ENCODE assay signal across 10 cellular contexts in the genomic region with DNA sequence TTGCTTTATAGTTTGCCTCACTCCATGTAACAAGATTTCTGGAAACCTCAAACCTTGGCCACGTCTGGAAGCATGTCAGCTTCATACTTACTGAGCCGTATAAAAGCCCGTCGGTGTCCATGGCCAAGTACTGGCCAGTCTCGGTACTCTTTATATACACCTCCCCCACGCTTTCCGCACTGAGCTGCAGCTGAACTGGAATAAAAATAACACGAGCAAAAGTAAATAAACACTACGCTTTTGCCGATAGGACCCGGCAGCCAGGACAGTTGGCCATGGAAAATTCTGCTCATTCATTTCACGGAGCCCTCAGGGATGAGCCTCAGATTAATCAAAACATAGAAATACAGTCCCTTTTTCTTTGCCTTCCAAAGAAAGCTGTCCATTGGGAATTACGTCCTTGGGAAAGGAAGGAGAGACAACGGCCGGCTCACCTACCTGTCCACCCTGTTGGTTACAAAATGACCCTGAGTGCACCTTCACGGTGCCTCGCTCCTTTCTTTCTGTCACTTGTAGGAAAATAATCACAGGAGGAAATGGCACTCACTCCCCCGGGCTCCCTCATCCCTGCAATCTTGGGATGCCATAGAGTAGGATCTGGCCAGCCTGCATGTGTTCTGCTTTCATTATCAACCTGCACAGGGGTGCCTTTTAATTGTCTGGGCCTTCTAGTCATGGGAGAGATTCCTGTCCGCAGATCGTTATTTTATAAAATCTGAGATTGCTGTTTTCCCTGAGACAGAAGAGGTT.
DNase-seq lines count a peak whose midpoint lies in the region; ATAC-seq and TF ChIP-seq lines count a peak whose summit lies in the region.
"Had no signal": no experiment of that assay in that cellular context is flagged by ENCODE, and none has a peak within 500 bp of the region (broad histone marks: within the 10 kb centered on the region; RNA-seq: fewer than 3 reads in every experiment).

No MANE protein-coding gene starts in this region.

- H3K4me3 Mint-ChIP-seq in progenitor cell of endocrine pancreas (ENCODE audit: low read depth) = no peak overlapping the region
- H3K4me3 Mint-ChIP-seq: activated naive CD4-positive, alpha-beta T cell treated with anti-CD3 and anti-CD28 coated beads, Interleukin-2, amount 10 ng/mL, durations not matched to agents 7 days and 5 days had no signal

- H3K4me1 ChIP-seq in IMR-90 (ENCODE audit: control insufficient read depth, insufficient read depth, low read length) (peaks cover 20% of the 10 kb centered on the region), suprapubic skin (peaks cover 10% of the 10 kb centered on the region)

- TF ChIP-seq RAD21 in IMR-90 (IDR thresholded peaks at IDR 0.05; ENCODE audit: low read length) = peak; percentile 20

- peak; percentile 92 for ATAC-seq in IMR-90 (ENCODE audit: low read depth)
- peak; percentile 35 for ATAC-seq in left colon

- in situ Hi-C loops in IMR-90 (cut with MboI; ENCODE audit: low sequenced_read_pairs) = loop anchor here (10.0 kb wide), 1 partner anchor 274 kb away; no protein-coding TSS in a partner anchor

- H2AK9ac ChIP-seq in IMR-90 (replicated peaks; ENCODE audit: low read depth, low read length, poor library complexity) = peak overlapping the region; percentile 39

- H3K27me3 Mint-ChIP-seq in progenitor cell of endocrine pancreas = no peaks in the 10 kb centered on the region

- H3K9me3 ChIP-seq in IMR-90 (ENCODE audit: control insufficient read depth, insufficient read depth, low read length) (no peaks in the 10 kb centered on the region), suprapubic skin (no peaks in the 10 kb centered on the region)

- H2BK5ac ChIP-seq in IMR-90 (ENCODE audit: low read depth, low read length, poor library complexity, severe bottlenecking) = peak overlapping the region; percentile 77

- peak overlapping the region; percentile 44; the same call in 1 of the 2 replicates for H3K56ac ChIP-seq in IMR-90 (ENCODE audit: extremely low read depth, insufficient read depth, low read length)

- BruUV-seq in IMR-90 (replicated peaks; lab: Mats Ljungman, UMichigan) = no TSS peak

- H3K9me3 Mint-ChIP-seq in progenitor cell of endocrine pancreas (ENCODE audit: low read depth) = no peaks in the 10 kb centered on the region
- H3K9me3 Mint-ChIP-seq: activated naive CD4-positive, alpha-beta T cell treated with anti-CD3 and anti-CD28 coated beads, Interleukin-2, amount 10 ng/mL, durations not matched to agents 7 days and 5 days had no signal

- no peaks in the 10 kb centered on the region for H3K36me3 ChIP-seq in IMR-90 (ENCODE audit: control insufficient read depth, insufficient read depth, low read length)
- no peaks in the 10 kb centered on the region for H3K36me3 ChIP-seq in suprapubic skin

- H3K14ac ChIP-seq in IMR-90 (replicated peaks; ENCODE audit: low read depth, low read length) = peak overlapping the region; percentile 73

- peak overlapping the region; percentile 52; the same call in 1 of the 3 replicates for H2BK15ac ChIP-seq in IMR-90 (ENCODE audit: low read depth, low read length)

- POLR2A ChIA-PET in IMR-90 (lab: Charles Lee; ENCODE audit: unreplicated experiment) = interaction anchor here (0.6 kb wide), 1 partner anchor 243 kb away, joined by 3 read pairs; no protein-coding TSS in a partner anchor

- H3K9me1 ChIP-seq in IMR-90 (ENCODE audit: insufficient read depth, low read length) = peaks cover 19% of the 10 kb centered on the region

- H3K23ac ChIP-seq in IMR-90 (ENCODE audit: low read depth, low read length) = peak overlapping the region; percentile 71; the same call in 1 of the 2 replicates

- peak overlapping the region; percentile 90 for H3K4me2 ChIP-seq in IMR-90 (ENCODE audit: low read depth, low read length)

- no peak for TF ChIP-seq EP300 in suprapubic skin (IDR thresholded peaks at IDR 0.05)

- DNase-seq in IMR-90 (peak; percentile 91), brain pericyte (ENCODE audit: low read depth, low spot score) (peak; percentile 47), left colon (peak; percentile 24 to 28), suprapubic skin (ENCODE audit: low spot score in 2 of 2) (no peak), progenitor cell of endocrine pancreas (ENCODE audit: low spot score, unreplicated experiment) (no peak), SK-N-DZ (ENCODE audit: low spot score) (no peak)
- no peak for DNase-seq in stimulated activated naive CD4-positive, alpha-beta T cell (lab: John Stamatoyannopoulos, UW)
- no peak for DNase-seq in stimulated activated CD4-positive, alpha-beta T cell treated with anti-CD3 and anti-CD28 coated beads, Interleukin-1b, Interleukin-23, amount 100 ng/mL, for 48 hours
- DNase-seq: activated naive CD4-positive, alpha-beta T cell treated with anti-CD3 and anti-CD28 coated beads, Interleukin-2, amount 10 ng/mL, durations not matched to agents 7 days and 5 days; SIG-M5 had no signal

- peak overlapping the region; percentile 14; the same call in 1 of the 2 replicates for H3K4me3 ChIP-seq in IMR-90 (ENCODE audit: insufficient read depth, low read depth, low read length)
- H3K4me3 ChIP-seq in suprapubic skin = peak overlapping the region; percentile 19

- peak overlapping the region in 1 of 2 experiments; percentile 54; a peak in 2 of 4 replicates for H4K8ac ChIP-seq in IMR-90 (ENCODE audit: low read depth in 2 of 2, low read length in 2 of 2)

- peak overlapping the region; percentile 93 for H2BK120ac ChIP-seq in IMR-90 (ENCODE audit: low read depth, low read length)

- intact Hi-C loops in IMR-90 (cut with micrococcal nuclease) = no loop called here
- intact Hi-C loops in left colon (cut with DNase I, micrococcal nuclease) = no loop called here

- peaks cover 7% of the 10 kb centered on the region for H3K4me1 Mint-ChIP-seq in progenitor cell of endocrine pancreas (ENCODE audit: low read depth)
- H3K4me1 Mint-ChIP-seq: activated naive CD4-positive, alpha-beta T cell treated with anti-CD3 and anti-CD28 coated beads, Interleukin-2, amount 10 ng/mL, durations not matched to agents 7 days and 5 days had no signal

- H4K5ac ChIP-seq in IMR-90 (ENCODE audit: low read depth, low read length) = no peak overlapping the region

- CTCF ChIA-PET in IMR-90 (lab: Yijun Ruan, JAX) = interaction anchor here (2.7 kb wide), 1 partner anchor 55 kb away, joined by 10 read pairs; no protein-coding TSS in a partner anchor

- H2AK5ac ChIP-seq in IMR-90 (ENCODE audit: low read depth, low read length) = peak overlapping the region; percentile 32; the same call in 1 of the 2 replicates

- no peak overlapping the region for H3K27ac Mint-ChIP-seq in progenitor cell of endocrine pancreas
- H3K27ac Mint-ChIP-seq: activated naive CD4-positive, alpha-beta T cell treated with anti-CD3 and anti-CD28 coated beads, Interleukin-2, amount 10 ng/mL, durations not matched to agents 7 days and 5 days had no signal

- H3K79me1 ChIP-seq in IMR-90 (ENCODE audit: low read depth in 1 of 2, low read length in 2 of 2) = peaks cover 0 to 28% of the 10 kb centered on the region in 2 experiments; a peak in 2 of 4 replicates

- dilution Hi-C loops in IMR-90 (cut with HindIII; ENCODE audit: low sequenced_read_pairs, unreplicated experiment) = no loop called here

- H2BK20ac ChIP-seq in IMR-90 (ENCODE audit: low read depth, low read length) = peak overlapping the region; percentile 63; the same call in 1 of the 2 replicates

- no peaks in the 10 kb centered on the region for H4K20me1 ChIP-seq in IMR-90 (ENCODE audit: insufficient read depth, low read length)

- 0% methylated on average over 10 of the region's 20 CpGs; no CpG with 5 or more reads in 1 of the 2 experiments for WGBS in IMR-90 (ENCODE audit: extremely low coverage in 2 of 2, insufficient read length in 1 of 2), 2 experiments
- 56% methylated on average over 20 of the region's 20 CpGs for WGBS in suprapubic skin

- no peaks in the 10 kb centered on the region for H3K36me3 Mint-ChIP-seq in progenitor cell of endocrine pancreas (ENCODE audit: insufficient read depth)
- H3K36me3 Mint-ChIP-seq: activated naive CD4-positive, alpha-beta T cell treated with anti-CD3 and anti-CD28 coated beads, Interleukin-2, amount 10 ng/mL, durations not matched to agents 7 days and 5 days had no signal

- H3K27ac ChIP-seq in IMR-90 (ENCODE audit: insufficient read depth, low read length) (peak overlapping the region; percentile 82), suprapubic skin (peak overlapping the region; percentile 11)

- no peak for TF ChIP-seq POLR2A in IMR-90 (IDR thresholded peaks at IDR 0.05; ENCODE audit: low read depth, low read length)
- TF ChIP-seq POLR2A in suprapubic skin (IDR thresholded peaks at IDR 0.05) = no peak

- H3K18ac ChIP-seq in IMR-90 (ENCODE audit: low read depth, low read length) = peak overlapping the region; percentile 16

- H3K9ac ChIP-seq in IMR-90 (ENCODE audit: low read depth, low read length) = no peak overlapping the region

- H3K27me3 ChIP-seq in IMR-90 (ENCODE audit: control insufficient read depth, insufficient read depth, low read length) (no peaks in the 10 kb centered on the region), suprapubic skin (no peaks in the 10 kb centered on the region)

- TF ChIP-seq CTCF in IMR-90 (conservative IDR thresholded peaks at IDR 0.05; ENCODE audit: low read depth, low read length) (no peak), suprapubic skin (IDR thresholded peaks at IDR 0.05) (no peak), progenitor cell of endocrine pancreas (IDR thresholded peaks at IDR 0.05; ENCODE audit: unreplicated experiment) (no peak)

- H4K91ac ChIP-seq in IMR-90 (ENCODE audit: insufficient read depth, low read depth, low read length) = peak overlapping the region; percentile 58

- peak overlapping the region; percentile 67 for H2AFZ ChIP-seq in IMR-90 (replicated peaks; ENCODE audit: low read length, poor library complexity)

- H3K4ac ChIP-seq in IMR-90 (ENCODE audit: low read depth, low read length) = peak overlapping the region; percentile 69

TF ChIP-seq in IMR-90, 13 proteins besides CTCF, POLR2A, EP300 and RAD21:
- TF ChIP-seq BHLHE40 (IDR thresholded peaks at IDR 0.05; ENCODE audit: low read depth, low read length) (peak; percentile 47), SMC3 (IDR thresholded peaks at IDR 0.05; ENCODE audit: low read depth, low read length) (0 out of 2 replicates have a peak, but pooled peaks have one; percentile 11), RCOR1 (IDR thresholded peaks at IDR 0.05; ENCODE audit: insufficient replicate concordance, low read length) (no peak), NFE2L2 (IDR thresholded peaks at IDR 0.05; ENCODE audit: low read depth, low read length) (no peak), MAFK (IDR thresholded peaks at IDR 0.05; ENCODE audit: low read depth, low read length) (no peak)
- TF ChIP-seq, protein P1, sequence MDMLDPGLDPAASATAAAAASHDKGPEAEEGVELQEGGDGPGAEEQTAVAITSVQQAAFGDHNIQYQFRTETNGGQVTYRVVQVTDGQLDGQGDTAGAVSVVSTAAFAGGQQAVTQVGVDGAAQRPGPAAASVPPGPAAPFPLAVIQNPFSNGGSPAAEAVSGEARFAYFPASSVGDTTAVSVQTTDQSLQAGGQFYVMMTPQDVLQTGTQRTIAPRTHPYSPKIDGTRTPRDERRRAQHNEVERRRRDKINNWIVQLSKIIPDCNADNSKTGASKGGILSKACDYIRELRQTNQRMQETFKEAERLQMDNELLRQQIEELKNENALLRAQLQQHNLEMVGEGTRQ (IDR thresholded peaks at IDR 0.05; ENCODE audit: low read depth, low read length) = no peak

Comparison
In these comparisons a context has a peak if more than half of its experiments do, and no peak if none do; other contexts are left out.
1. DNase-seq: peak in IMR-90 (single experiment), brain pericyte (single experiment) and left colon (2 of 2); none in suprapubic skin (0 of 2), progenitor cell of endocrine pancreas (single experiment), SK-N-DZ (single experiment), stimulated activated naive CD4-positive, alpha-beta T cell (0 of 6) and stimulated activated CD4-positive, alpha-beta T cell treated with anti-CD3 and anti-CD28 coated beads, Interleukin-1b, Interleukin-23, amount 100 ng/mL, for 48 hours (single experiment).